ENCODE assay signal across 1 cellular context in the genomic region with DNA sequence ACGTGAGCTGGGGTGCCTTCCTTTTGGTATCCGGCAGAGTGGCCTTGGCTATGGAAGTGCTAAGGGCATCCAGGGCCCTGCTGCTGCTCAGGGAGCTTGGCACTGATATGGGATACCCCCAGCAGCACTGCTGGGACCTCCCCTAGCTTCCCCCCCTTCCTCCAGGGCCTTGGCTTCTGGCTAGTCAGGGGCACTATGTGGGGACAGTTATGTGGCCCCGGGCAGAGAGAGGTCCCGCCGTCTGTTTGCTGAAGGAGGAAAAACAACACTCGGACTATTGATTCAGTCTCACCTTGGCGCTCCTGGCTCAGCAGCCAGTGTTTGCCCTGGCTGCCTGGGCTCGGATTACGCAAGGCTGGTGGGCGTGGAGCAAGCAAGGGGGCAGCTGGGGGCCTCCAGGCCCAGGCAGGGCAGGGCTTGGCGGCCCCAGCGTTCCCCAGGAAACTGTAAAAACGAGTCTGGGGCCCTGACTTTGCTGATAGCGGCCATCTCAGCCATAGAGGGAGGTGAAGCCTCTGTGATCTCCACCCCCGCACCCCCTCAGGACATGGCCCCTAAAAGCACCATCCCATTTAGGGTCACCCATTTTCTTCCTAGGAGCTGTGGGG.
A peak's percentile ranks its signal among the peaks of the same experiment; 100 is the strongest.
TF ChIP-seq lines count a peak whose summit lies in the region.

No MANE protein-coding gene starts in this region.

TF ChIP-seq in HepG2, 621 proteins besides CTCF, POLR2A, EP300 and RAD21 (continued from another document and continues in another):
- TF ChIP-seq MAFF (IDR thresholded peaks at IDR 0.05; ENCODE audit: low read depth, low read length) (no peak), ZMAT3 (CRISPR knock-in tag; conservative IDR thresholded peaks at IDR 0.05) (peak; percentile 92; the same call in 1 of the 2 replicates), ZFP36L2 (CRISPR knock-in tag; IDR thresholded peaks at IDR 0.05) (0 out of 2 replicates have a peak, but pooled peaks have one; percentile 63), KLF13 (CRISPR knock-in tag; IDR thresholded peaks at IDR 0.05) (peak; percentile 66; the same call in 1 of the 2 replicates), NPAS2 (CRISPR knock-in tag; IDR thresholded peaks at IDR 0.05; ENCODE audit: borderline replicate concordance) (no peak), ATF1 (CRISPR knock-in tag; IDR thresholded peaks at IDR 0.05) (no peak), CEBPG (CRISPR knock-in tag; IDR thresholded peaks at IDR 0.05) (peak; percentile 99), CEBPB (IDR thresholded peaks at IDR 0.05; ENCODE audit: borderline replicate concordance, low read depth, low read length) (peak; percentile 99), PRMT3 (CRISPR knock-in tag; IDR thresholded peaks at IDR 0.05; ENCODE audit: borderline replicate concordance, low read depth) (no peak; the same call in 1 of the 2 replicates), ZNF629 (CRISPR knock-in tag; conservative IDR thresholded peaks at IDR 0.05) (no peak; the same call in 1 of the 2 replicates), IRX3 (CRISPR knock-in tag; IDR thresholded peaks at IDR 0.05; ENCODE audit: borderline replicate concordance, low read depth) (no peak), ZNF816 (CRISPR knock-in tag; IDR thresholded peaks at IDR 0.05; ENCODE audit: borderline replicate concordance) (peak; percentile 97), FOXJ3 (CRISPR knock-in tag; IDR thresholded peaks at IDR 0.05; ENCODE audit: borderline replicate concordance) (peak; percentile 94; the same call in 1 of the 2 replicates), FOSL2 (CRISPR knock-in tag; IDR thresholded peaks at IDR 0.05) (peak; percentile 92), ZSCAN21 (CRISPR knock-in tag; IDR thresholded peaks at IDR 0.05; ENCODE audit: borderline replicate concordance) (peak; percentile 98), ZNF75D (CRISPR knock-in tag; IDR thresholded peaks at IDR 0.05; ENCODE audit: borderline replicate concordance) (no peak), SP4 (CRISPR knock-in tag; IDR thresholded peaks at IDR 0.05) (peak; percentile 89), ZNF644 (CRISPR knock-in tag; IDR thresholded peaks at IDR 0.05; ENCODE audit: low read depth) (no peak), ERF (CRISPR knock-in tag; IDR thresholded peaks at IDR 0.05) (peak; percentile 96), ADNP (CRISPR knock-in tag; IDR thresholded peaks at IDR 0.05) (no peak), NCOR1 (IDR thresholded peaks at IDR 0.05; ENCODE audit: borderline replicate concordance, low read length) (peak; percentile 98), ZKSCAN1 (IDR thresholded peaks at IDR 0.05; ENCODE audit: low read length) (no peak), KLF16 (CRISPR knock-in tag; IDR thresholded peaks at IDR 0.05) (peak in 1 of 2 experiments; percentile 99; a peak in 2 of 4 replicates), NFKB2 (CRISPR knock-in tag; IDR thresholded peaks at IDR 0.05; ENCODE audit: borderline replicate concordance) (peak; percentile 77; the same call in 1 of the 2 replicates), ZNF598 (CRISPR knock-in tag; IDR thresholded peaks at IDR 0.05; ENCODE audit: borderline replicate concordance) (peak; percentile 58; the same call in 1 of the 2 replicates), REL (CRISPR knock-in tag; conservative IDR thresholded peaks at IDR 0.05) (peak; percentile 83), PTBP1 (IDR thresholded peaks at IDR 0.05; ENCODE audit: low read depth, low read length, poor library complexity, severe bottlenecking) (no peak), ZFP36 (IDR thresholded peaks at IDR 0.05; ENCODE audit: borderline replicate concordance, low read depth, low read length, partially characterized antibody) (no peak), ZNF382 (CRISPR knock-in tag; IDR thresholded peaks at IDR 0.05; ENCODE audit: borderline replicate concordance) (no peak), ZNF121 (CRISPR knock-in tag; IDR thresholded peaks at IDR 0.05) (peak; percentile 99), ZNF564 (CRISPR knock-in tag; IDR thresholded peaks at IDR 0.05) (0 out of 2 replicates have a peak, but pooled peaks have one; percentile 60), MBD4 (IDR thresholded peaks at IDR 0.05; ENCODE audit: borderline replicate concordance, low read length) (no peak; the same call in 1 of the 2 replicates), ZNF703 (CRISPR knock-in tag; IDR thresholded peaks at IDR 0.05; ENCODE audit: borderline replicate concordance) (peak; percentile 98), ZNF20 (CRISPR knock-in tag; IDR thresholded peaks at IDR 0.05) (no peak), ZBTB7A (CRISPR knock-in tag; IDR thresholded peaks at IDR 0.05) (peak; percentile 97), ZNF772 (CRISPR knock-in tag; IDR thresholded peaks at IDR 0.05) (peak; percentile 72), HNRNPH1 (optimal IDR thresholded peaks at IDR 0.05; ENCODE audit: low read depth, low read length) (peak; percentile 41), FOXA1 (IDR thresholded peaks at IDR 0.05) (peak; percentile 86), FOXA1 (CRISPR knock-in tag; IDR thresholded peaks at IDR 0.05) (peak; percentile 100), ZBTB3 (CRISPR knock-in tag; IDR thresholded peaks at IDR 0.05; ENCODE audit: borderline replicate concordance, low read depth) (peak; percentile 92; the same call in 1 of the 2 replicates), MEIS1 (CRISPR knock-in tag; IDR thresholded peaks at IDR 0.05; ENCODE audit: borderline replicate concordance) (peak; percentile 97), HNRNPUL1 (IDR thresholded peaks at IDR 0.05; ENCODE audit: low read depth, low read length) (no peak), FOXM1 (CRISPR knock-in tag; IDR thresholded peaks at IDR 0.05) (no peak), CAMTA2 (CRISPR knock-in tag; IDR thresholded peaks at IDR 0.05; ENCODE audit: borderline replicate concordance) (no peak), GATAD2A (CRISPR knock-in tag; IDR thresholded peaks at IDR 0.05) (peak; percentile 98), TP53 (CRISPR knock-in tag; conservative IDR thresholded peaks at IDR 0.05) (no peak)
- TF ChIP-seq, protein P1, sequence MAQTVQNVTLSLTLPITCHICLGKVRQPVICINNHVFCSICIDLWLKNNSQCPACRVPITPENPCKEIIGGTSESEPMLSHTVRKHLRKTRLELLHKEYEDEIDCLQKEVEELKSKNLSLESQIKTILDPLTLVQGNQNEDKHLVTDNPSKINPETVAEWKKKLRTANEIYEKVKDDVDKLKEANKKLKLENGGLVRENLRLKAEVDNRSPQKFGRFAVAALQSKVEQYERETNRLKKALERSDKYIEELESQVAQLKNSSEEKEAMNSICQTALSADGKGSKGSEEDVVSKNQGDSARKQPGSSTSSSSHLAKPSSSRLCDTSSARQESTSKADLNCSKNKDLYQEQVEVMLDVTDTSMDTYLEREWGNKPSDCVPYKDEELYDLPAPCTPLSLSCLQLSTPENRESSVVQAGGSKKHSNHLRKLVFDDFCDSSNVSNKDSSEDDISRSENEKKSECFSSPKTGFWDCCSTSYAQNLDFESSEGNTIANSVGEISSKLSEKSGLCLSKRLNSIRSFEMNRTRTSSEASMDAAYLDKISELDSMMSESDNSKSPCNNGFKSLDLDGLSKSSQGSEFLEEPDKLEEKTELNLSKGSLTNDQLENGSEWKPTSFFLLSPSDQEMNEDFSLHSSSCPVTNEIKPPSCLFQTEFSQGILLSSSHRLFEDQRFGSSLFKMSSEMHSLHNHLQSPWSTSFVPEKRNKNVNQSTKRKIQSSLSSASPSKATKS (CRISPR knock-in tag; IDR thresholded peaks at IDR 0.05) = no peak
- TF ChIP-seq, protein P2, sequence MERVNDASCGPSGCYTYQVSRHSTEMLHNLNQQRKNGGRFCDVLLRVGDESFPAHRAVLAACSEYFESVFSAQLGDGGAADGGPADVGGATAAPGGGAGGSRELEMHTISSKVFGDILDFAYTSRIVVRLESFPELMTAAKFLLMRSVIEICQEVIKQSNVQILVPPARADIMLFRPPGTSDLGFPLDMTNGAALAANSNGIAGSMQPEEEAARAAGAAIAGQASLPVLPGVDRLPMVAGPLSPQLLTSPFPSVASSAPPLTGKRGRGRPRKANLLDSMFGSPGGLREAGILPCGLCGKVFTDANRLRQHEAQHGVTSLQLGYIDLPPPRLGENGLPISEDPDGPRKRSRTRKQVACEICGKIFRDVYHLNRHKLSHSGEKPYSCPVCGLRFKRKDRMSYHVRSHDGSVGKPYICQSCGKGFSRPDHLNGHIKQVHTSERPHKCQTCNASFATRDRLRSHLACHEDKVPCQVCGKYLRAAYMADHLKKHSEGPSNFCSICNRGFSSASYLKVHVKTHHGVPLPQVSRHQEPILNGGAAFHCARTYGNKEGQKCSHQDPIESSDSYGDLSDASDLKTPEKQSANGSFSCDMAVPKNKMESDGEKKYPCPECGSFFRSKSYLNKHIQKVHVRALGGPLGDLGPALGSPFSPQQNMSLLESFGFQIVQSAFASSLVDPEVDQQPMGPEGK (CRISPR knock-in tag; IDR thresholded peaks at IDR 0.05) = peak; percentile 100
- TF ChIP-seq, protein P3, sequence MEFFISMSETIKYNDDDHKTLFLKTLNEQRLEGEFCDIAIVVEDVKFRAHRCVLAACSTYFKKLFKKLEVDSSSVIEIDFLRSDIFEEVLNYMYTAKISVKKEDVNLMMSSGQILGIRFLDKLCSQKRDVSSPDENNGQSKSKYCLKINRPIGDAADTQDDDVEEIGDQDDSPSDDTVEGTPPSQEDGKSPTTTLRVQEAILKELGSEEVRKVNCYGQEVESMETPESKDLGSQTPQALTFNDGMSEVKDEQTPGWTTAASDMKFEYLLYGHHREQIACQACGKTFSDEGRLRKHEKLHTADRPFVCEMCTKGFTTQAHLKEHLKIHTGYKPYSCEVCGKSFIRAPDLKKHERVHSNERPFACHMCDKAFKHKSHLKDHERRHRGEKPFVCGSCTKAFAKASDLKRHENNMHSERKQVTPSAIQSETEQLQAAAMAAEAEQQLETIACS (CRISPR knock-in tag; IDR thresholded peaks at IDR 0.05) = no peak
- TF ChIP-seq, protein P4, sequence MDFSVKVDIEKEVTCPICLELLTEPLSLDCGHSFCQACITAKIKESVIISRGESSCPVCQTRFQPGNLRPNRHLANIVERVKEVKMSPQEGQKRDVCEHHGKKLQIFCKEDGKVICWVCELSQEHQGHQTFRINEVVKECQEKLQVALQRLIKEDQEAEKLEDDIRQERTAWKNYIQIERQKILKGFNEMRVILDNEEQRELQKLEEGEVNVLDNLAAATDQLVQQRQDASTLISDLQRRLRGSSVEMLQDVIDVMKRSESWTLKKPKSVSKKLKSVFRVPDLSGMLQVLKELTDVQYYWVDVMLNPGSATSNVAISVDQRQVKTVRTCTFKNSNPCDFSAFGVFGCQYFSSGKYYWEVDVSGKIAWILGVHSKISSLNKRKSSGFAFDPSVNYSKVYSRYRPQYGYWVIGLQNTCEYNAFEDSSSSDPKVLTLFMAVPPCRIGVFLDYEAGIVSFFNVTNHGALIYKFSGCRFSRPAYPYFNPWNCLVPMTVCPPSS (IDR thresholded peaks at IDR 0.05) = no peak
- TF ChIP-seq, protein P5, sequence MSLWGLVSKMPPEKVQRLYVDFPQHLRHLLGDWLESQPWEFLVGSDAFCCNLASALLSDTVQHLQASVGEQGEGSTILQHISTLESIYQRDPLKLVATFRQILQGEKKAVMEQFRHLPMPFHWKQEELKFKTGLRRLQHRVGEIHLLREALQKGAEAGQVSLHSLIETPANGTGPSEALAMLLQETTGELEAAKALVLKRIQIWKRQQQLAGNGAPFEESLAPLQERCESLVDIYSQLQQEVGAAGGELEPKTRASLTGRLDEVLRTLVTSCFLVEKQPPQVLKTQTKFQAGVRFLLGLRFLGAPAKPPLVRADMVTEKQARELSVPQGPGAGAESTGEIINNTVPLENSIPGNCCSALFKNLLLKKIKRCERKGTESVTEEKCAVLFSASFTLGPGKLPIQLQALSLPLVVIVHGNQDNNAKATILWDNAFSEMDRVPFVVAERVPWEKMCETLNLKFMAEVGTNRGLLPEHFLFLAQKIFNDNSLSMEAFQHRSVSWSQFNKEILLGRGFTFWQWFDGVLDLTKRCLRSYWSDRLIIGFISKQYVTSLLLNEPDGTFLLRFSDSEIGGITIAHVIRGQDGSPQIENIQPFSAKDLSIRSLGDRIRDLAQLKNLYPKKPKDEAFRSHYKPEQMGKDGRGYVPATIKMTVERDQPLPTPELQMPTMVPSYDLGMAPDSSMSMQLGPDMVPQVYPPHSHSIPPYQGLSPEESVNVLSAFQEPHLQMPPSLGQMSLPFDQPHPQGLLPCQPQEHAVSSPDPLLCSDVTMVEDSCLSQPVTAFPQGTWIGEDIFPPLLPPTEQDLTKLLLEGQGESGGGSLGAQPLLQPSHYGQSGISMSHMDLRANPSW (CRISPR knock-in tag; IDR thresholded peaks at IDR 0.05; ENCODE audit: borderline replicate concordance) = peak; percentile 92; the same call in 1 of the 2 replicates
- TF ChIP-seq, protein P6, sequence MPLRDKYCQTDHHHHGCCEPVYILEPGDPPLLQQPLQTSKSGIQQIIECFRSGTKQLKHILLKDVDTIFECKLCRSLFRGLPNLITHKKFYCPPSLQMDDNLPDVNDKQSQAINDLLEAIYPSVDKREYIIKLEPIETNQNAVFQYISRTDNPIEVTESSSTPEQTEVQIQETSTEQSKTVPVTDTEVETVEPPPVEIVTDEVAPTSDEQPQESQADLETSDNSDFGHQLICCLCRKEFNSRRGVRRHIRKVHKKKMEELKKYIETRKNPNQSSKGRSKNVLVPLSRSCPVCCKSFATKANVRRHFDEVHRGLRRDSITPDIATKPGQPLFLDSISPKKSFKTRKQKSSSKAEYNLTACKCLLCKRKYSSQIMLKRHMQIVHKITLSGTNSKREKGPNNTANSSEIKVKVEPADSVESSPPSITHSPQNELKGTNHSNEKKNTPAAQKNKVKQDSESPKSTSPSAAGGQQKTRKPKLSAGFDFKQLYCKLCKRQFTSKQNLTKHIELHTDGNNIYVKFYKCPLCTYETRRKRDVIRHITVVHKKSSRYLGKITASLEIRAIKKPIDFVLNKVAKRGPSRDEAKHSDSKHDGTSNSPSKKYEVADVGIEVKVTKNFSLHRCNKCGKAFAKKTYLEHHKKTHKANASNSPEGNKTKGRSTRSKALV (CRISPR knock-in tag; IDR thresholded peaks at IDR 0.05) = peak; percentile 82; the same call in 1 of the 2 replicates
- TF ChIP-seq, protein P7, sequence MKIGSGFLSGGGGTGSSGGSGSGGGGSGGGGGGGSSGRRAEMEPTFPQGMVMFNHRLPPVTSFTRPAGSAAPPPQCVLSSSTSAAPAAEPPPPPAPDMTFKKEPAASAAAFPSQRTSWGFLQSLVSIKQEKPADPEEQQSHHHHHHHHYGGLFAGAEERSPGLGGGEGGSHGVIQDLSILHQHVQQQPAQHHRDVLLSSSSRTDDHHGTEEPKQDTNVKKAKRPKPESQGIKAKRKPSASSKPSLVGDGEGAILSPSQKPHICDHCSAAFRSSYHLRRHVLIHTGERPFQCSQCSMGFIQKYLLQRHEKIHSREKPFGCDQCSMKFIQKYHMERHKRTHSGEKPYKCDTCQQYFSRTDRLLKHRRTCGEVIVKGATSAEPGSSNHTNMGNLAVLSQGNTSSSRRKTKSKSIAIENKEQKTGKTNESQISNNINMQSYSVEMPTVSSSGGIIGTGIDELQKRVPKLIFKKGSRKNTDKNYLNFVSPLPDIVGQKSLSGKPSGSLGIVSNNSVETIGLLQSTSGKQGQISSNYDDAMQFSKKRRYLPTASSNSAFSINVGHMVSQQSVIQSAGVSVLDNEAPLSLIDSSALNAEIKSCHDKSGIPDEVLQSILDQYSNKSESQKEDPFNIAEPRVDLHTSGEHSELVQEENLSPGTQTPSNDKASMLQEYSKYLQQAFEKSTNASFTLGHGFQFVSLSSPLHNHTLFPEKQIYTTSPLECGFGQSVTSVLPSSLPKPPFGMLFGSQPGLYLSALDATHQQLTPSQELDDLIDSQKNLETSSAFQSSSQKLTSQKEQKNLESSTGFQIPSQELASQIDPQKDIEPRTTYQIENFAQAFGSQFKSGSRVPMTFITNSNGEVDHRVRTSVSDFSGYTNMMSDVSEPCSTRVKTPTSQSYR (CRISPR knock-in tag; IDR thresholded peaks at IDR 0.05; ENCODE audit: borderline replicate concordance) = peak; percentile 84
